Comparison of ENCODE assay signal across 30 cellular contexts in genomic region chr17:7222972-7223292, GRCh38. TPM values are rescaled to one million over a fixed set of nuclear protein-coding genes. Genes with fewer than 3 reads are reported as not detected.
A peak's percentile ranks its signal among the peaks of the same experiment; 100 is the strongest.
DNase-seq lines count a peak whose midpoint lies in the region; ATAC-seq and TF ChIP-seq lines count a peak whose summit lies in the region.
"Had no signal": no experiment of that assay in that cellular context is flagged by ENCODE, and none has a peak within 500 bp of the region (broad histone marks: within the 10 kb centered on the region; RNA-seq: fewer than 3 reads in every experiment).

No MANE protein-coding gene starts in this region.

- no peaks in the 10 kb centered on the region for H3K9me2 ChIP-seq in SK-N-SH

- H3K9ac ChIP-seq in SK-N-SH (no peak overlapping the region), neural progenitor cell (no peak overlapping the region)

- H3K27ac ChIP-seq in SK-N-SH (ENCODE audit: low read depth in 2 of 2, low read length in 1 of 2) (0 out of 4 replicates have a peak overlapping the region, but pooled peaks of 1 of the 2 experiments have one; percentile 11), neural progenitor cell (no peak overlapping the region), uterus (no peak overlapping the region)
- H3K27ac ChIP-seq: HL-60, PC-9, upper lobe of left lung had no signal

- no peak overlapping the region for H3K27ac Mint-ChIP-seq in neural progenitor cell
- H3K27ac Mint-ChIP-seq: activated CD4-positive, alpha-beta T cell treated with anti-CD3 and anti-CD28 coated beads for 36 hours; activated T-helper 2 cell treated with anti-CD3 and anti-CD28 coated beads, Interferon-gamma antibody, Interleukin-2, Interleukin-4, amounts not matched to agents 10 μg/mL and 5 μg/mL and 100 μg/mL, durations not matched to agents 14 hours and 24 hours and 36 hours; CD4-positive, alpha-beta T cell had no signal

- TF ChIP-seq CTCF in SK-N-SH (IDR thresholded peaks at IDR 0.05) = no peak
- no peak for TF ChIP-seq CTCF in neural progenitor cell (IDR thresholded peaks at IDR 0.05)
- no peak for TF ChIP-seq CTCF in uterus (IDR thresholded peaks at IDR 0.05)

- H2AFZ ChIP-seq in SK-N-SH (ENCODE audit: low read depth) = no peak overlapping the region
- no peak overlapping the region for H2AFZ ChIP-seq in neural progenitor cell (replicated peaks)
- H2AFZ ChIP-seq: PC-9 had no signal

- peaks cover 28 to 57% of the 10 kb centered on the region in 2 experiments for H3K36me3 ChIP-seq in SK-N-SH (replicated peaks in 1 of 2; ENCODE audit: control insufficient read depth in 1 of 2, insufficient read depth in 2 of 2, low read length in 1 of 2)
- no peaks in the 10 kb centered on the region for H3K36me3 ChIP-seq in neural progenitor cell
- no peaks in the 10 kb centered on the region for H3K36me3 ChIP-seq in uterus

- no peak for TF ChIP-seq RAD21 in SK-N-SH (IDR thresholded peaks at IDR 0.05; ENCODE audit: low read length)

- H3K36me3 Mint-ChIP-seq in neural progenitor cell = peaks cover 22% of the 10 kb centered on the region

- CTCF ChIA-PET in SK-N-SH (lab: Yijun Ruan, JAX) = interaction anchor here (3.5 kb wide), 1 partner anchor 8 kb away, joined by 15 read pairs; no protein-coding TSS in a partner anchor

- peaks cover 22% of the 10 kb centered on the region for H3K79me2 ChIP-seq in SK-N-SH (ENCODE audit: insufficient read depth)
- H3K79me2 ChIP-seq in neural progenitor cell (ENCODE audit: low read depth) = peaks cover under 1% of the 10 kb centered on the region

- no peak for ATAC-seq in SK-N-SH treated with all-trans-retinoic acid at 6 μM for 48 hours
- no peak for ATAC-seq in GM18907 (IDR thresholded peaks at IDR 0.05; ENCODE audit: unreplicated experiment)
- ATAC-seq: activated CD4-positive, alpha-beta T cell treated with anti-CD3 and anti-CD28 coated beads for 36 hours; activated naive CD4-positive, alpha-beta T cell treated with anti-CD3 and anti-CD28 coated beads, Interleukin-2, amount 50 U/mL, for 72 hours; stimulated activated memory B cell treated with anti-CD40 and anti-IgM and Interleukin-4, amounts not matched to agents 10 μg/mL and 1 μg/mL and 100 μg/mL, for 72 hours had no signal

- DNase-seq in SK-N-SH = no peak
- peak; percentile 32 for DNase-seq in G401 (ENCODE audit: low spot score)
- DNase-seq in cerebellar cortex (ENCODE audit: low spot score) = peak; percentile 59
- no peak for DNase-seq in neural progenitor cell (ENCODE audit: low spot score)
- no peak for DNase-seq in pons (ENCODE audit: low spot score)
- DNase-seq in uterus = no peak
- DNase-seq: 8988T; activated CD4-positive, alpha-beta T cell treated with anti-CD3 and anti-CD28 coated beads for 36 hours; activated T-cell treated with anti-CD3 and anti-CD28 coated beads for 4 hours; anterior cingulate cortex; CD4-positive, alpha-beta T cell; effector CD8-positive, alpha-beta T cell; naive B cell; NCI-H1417 treated with DMSO at 0.1 percent for 48 hours; NCI-H2029 treated with DMSO at 0.1 percent for 48 hours; NCI-H2227 treated with DMSO at 0.1 percent for 48 hours; NCI-H69; occipital lobe; PC-9; SIG-M5; substantia nigra; T-helper 9 cell; upper lobe of left lung had no signal

- H3K4me1 ChIP-seq in SK-N-SH (ENCODE audit: control insufficient read depth in 1 of 2, insufficient read depth in 2 of 2, low read depth in 1 of 2, low read length in 1 of 2) (peaks cover 12 to 32% of the 10 kb centered on the region in 2 experiments; a peak in 2 of 4 replicates), neural progenitor cell (peaks cover 22% of the 10 kb centered on the region), uterus (peaks cover 0 to 5% of the 10 kb centered on the region in 2 donors)

- peak overlapping the region; percentile 30 for H3K4me3 Mint-ChIP-seq in neural progenitor cell
- H3K4me3 Mint-ChIP-seq: activated CD4-positive, alpha-beta T cell treated with anti-CD3 and anti-CD28 coated beads for 36 hours; stimulated activated memory B cell treated with anti-CD40 and anti-IgM and Interleukin-4, amounts not matched to agents 10 μg/mL and 1 μg/mL and 100 μg/mL, for 72 hours had no signal

- 84% methylated on average over 7 of the region's 7 CpGs for WGBS in SK-N-SH (ENCODE audit: low lambda C conversion rate)

- H3K27me3 Mint-ChIP-seq in neural progenitor cell (ENCODE audit: insufficient read depth, low read depth) = peaks cover 14% of the 10 kb centered on the region
- H3K27me3 Mint-ChIP-seq: activated CD4-positive, alpha-beta T cell treated with anti-CD3 and anti-CD28 coated beads for 36 hours; CD4-positive, alpha-beta T cell; naive B cell; stimulated activated memory B cell treated with anti-CD40 and anti-IgM and Interleukin-4, amounts not matched to agents 10 μg/mL and 1 μg/mL and 100 μg/mL, for 72 hours had no signal

- TF ChIP-seq POLR2A in uterus (IDR thresholded peaks at IDR 0.05) = no peak

- intact Hi-C loops in uterus (cut with DNase I; ENCODE audit: low total_unique reads) = no loop called here

- no peak overlapping the region for H3K4me3 ChIP-seq in SK-N-SH (ENCODE audit: low read depth in 2 of 2, low read length in 1 of 2)
- H3K4me3 ChIP-seq in neural progenitor cell = no peak overlapping the region
- no peak overlapping the region for H3K4me3 ChIP-seq in uterus
- H3K4me3 ChIP-seq: coronary artery, PC-9, upper lobe of left lung had no signal

- no peaks in the 10 kb centered on the region for H3K9me3 ChIP-seq in SK-N-SH
- H3K9me3 ChIP-seq in neural progenitor cell (ENCODE audit: low read depth) = no peaks in the 10 kb centered on the region
- H3K9me3 ChIP-seq in uterus = no peaks in the 10 kb centered on the region
- H3K9me3 ChIP-seq: upper lobe of left lung had no signal

- H3F3A ChIP-seq in SK-N-SH (replicated peaks; ENCODE audit: insufficient read depth) (peaks cover 39% of the 10 kb centered on the region), neural progenitor cell (ENCODE audit: low read depth) (peaks cover 51% of the 10 kb centered on the region)

- in situ Hi-C loops in G401 (cut with HindIII; ENCODE audit: low sequenced_read_pairs) = loop anchor here (10.0 kb wide), 1 partner anchor 102 kb away; the partner anchor contains the start of gene NEURL4

- H3K4me1 Mint-ChIP-seq in neural progenitor cell = peaks cover 34% of the 10 kb centered on the region

- H3K9me3 Mint-ChIP-seq in neural progenitor cell = no peaks in the 10 kb centered on the region
- H3K9me3 Mint-ChIP-seq: activated naive CD4-positive, alpha-beta T cell treated with anti-CD3 and anti-CD28 coated beads, Interleukin-2, amount 50 U/mL, for 72 hours; activated T-helper 2 cell treated with anti-CD3 and anti-CD28 coated beads, Interferon-gamma antibody, Interleukin-2, Interleukin-4, amounts not matched to agents 10 μg/mL and 5 μg/mL and 100 μg/mL, durations not matched to agents 14 hours and 24 hours and 36 hours; CD4-positive, alpha-beta T cell; naive B cell; stimulated activated memory B cell treated with anti-CD40 and anti-IgM and Interleukin-4, amounts not matched to agents 10 μg/mL and 1 μg/mL and 100 μg/mL, for 72 hours had no signal

- no peak overlapping the region for H3K4me2 ChIP-seq in SK-N-SH
- H3K4me2 ChIP-seq in neural progenitor cell = no peak overlapping the region

- POLR2A ChIA-PET in SK-N-SH (lab: Yijun Ruan, JAX) = interaction anchor here (4.9 kb wide), 1 partner anchor 12 kb away, joined by 27 read pairs; the partner anchor contains the start of gene DVL2

- H4K20me1 ChIP-seq in SK-N-SH (ENCODE audit: insufficient read depth) = no peaks in the 10 kb centered on the region; the same call in 1 of the 2 replicates
- H4K20me1 ChIP-seq in neural progenitor cell (ENCODE audit: low read depth) = peaks cover 53% of the 10 kb centered on the region

- no peak for TF ChIP-seq EP300 in SK-N-SH (IDR thresholded peaks at IDR 0.05; ENCODE audit: borderline replicate concordance in 1 of 2, low read depth in 1 of 2, low read length in 1 of 2)

- H3K27me3 ChIP-seq in SK-N-SH (ENCODE audit: insufficient read depth) (no peaks in the 10 kb centered on the region), neural progenitor cell (no peaks in the 10 kb centered on the region), uterus (no peaks in the 10 kb centered on the region)
- H3K27me3 ChIP-seq: upper lobe of left lung had no signal

TF ChIP-seq in SK-N-SH, 30 proteins besides CTCF, POLR2A, EP300 and RAD21 (continues in another document):
- TF ChIP-seq MEF2A (IDR thresholded peaks at IDR 0.05; ENCODE audit: borderline replicate concordance, low read depth) = no peak

TF ChIP-seq in SK-N-SH treated with all-trans-retinoic acid at 6 μM for 48 hours, 23 proteins besides CTCF, POLR2A, EP300 and RAD21:
- TF ChIP-seq ZC3H10 (CRISPR knock-in tag; IDR thresholded peaks at IDR 0.05) = no peak

RNA-seq across cellular contexts. Expression of gene ACADVL, which starts 3.2 kb away (rescaled TPM):
- polyA plus RNA-seq in SK-N-SH (2012; rRNA removed) = 635 and 796 TPM in 2 replicates
- 137 and 176 TPM in 2 replicates for polyA plus RNA-seq in SK-N-SH (2012; cell fraction: cytosol; rRNA removed)
- 6,138 and 6,607 TPM in 2 replicates for polyA plus RNA-seq in SK-N-SH (2012; cell fraction: nucleus; rRNA removed)
- total RNA-seq in G401 (2014; rRNA removed; shearing (Covaris generic)) = 399 and 405 TPM in 2 replicates
- 86.7 and 194 TPM in 2 replicates for total RNA-seq in neural progenitor cell (ENCODE audit: low replicate concordance)
- 100 to 1,000 TPM; 167 to 800 (median 399) TPM for total RNA-seq in uterus

RNA-seq across cellular contexts. Expression of gene DLG4, which starts 3.3 kb away (rescaled TPM):
- 22.1 and 30.5 TPM in 2 replicates for polyA plus RNA-seq in SK-N-SH (2012; rRNA removed)
- polyA plus RNA-seq in SK-N-SH (2012; cell fraction: cytosol; rRNA removed) = 14.0 and 19.9 TPM in 2 replicates
- polyA plus RNA-seq in SK-N-SH (2012; cell fraction: nucleus; rRNA removed) = 74.2 and 83.3 TPM in 2 replicates
- 15.5 and 18.8 TPM in 2 replicates for total RNA-seq in G401 (2014; rRNA removed; shearing (Covaris generic))
- total RNA-seq in neural progenitor cell (ENCODE audit: low replicate concordance) (23.5 and 50.5 TPM in 2 replicates), uterus (10 to 100 TPM; 22.8 to 64.0 (median 48.4) TPM)

RNA-seq across cellular contexts. Expression of gene DVL2, which starts 11.4 kb away (rescaled TPM):
- 6.9 and 8.3 TPM in 2 replicates for polyA plus RNA-seq in SK-N-SH (2012; rRNA removed)
- 4.9 and 7.1 TPM in 2 replicates for polyA plus RNA-seq in SK-N-SH (2012; cell fraction: cytosol; rRNA removed)
- 17.8 and 26.4 TPM in 2 replicates for polyA plus RNA-seq in SK-N-SH (2012; cell fraction: nucleus; rRNA removed)
- total RNA-seq in G401 (2014; rRNA removed; shearing (Covaris generic)) = 89.9 and 99.0 TPM in 2 replicates
- 43.9 and 113 TPM in 2 replicates for total RNA-seq in neural progenitor cell (ENCODE audit: low replicate concordance)
- total RNA-seq in uterus = 10 to 100 TPM in 3 of 4 donors, 1 to 10 TPM in 1; 5.1 to 83.2 (median 53.5) TPM

RNA-seq across cellular contexts. Expression of gene PHF23, which starts 16.3 kb away (rescaled TPM):
- polyA plus RNA-seq in SK-N-SH (2012; rRNA removed) = 53.3 and 58.5 TPM in 2 replicates
- 47.9 and 57.2 TPM in 2 replicates for polyA plus RNA-seq in SK-N-SH (2012; cell fraction: cytosol; rRNA removed)
- 45.2 and 50.5 TPM in 2 replicates for polyA plus RNA-seq in SK-N-SH (2012; cell fraction: nucleus; rRNA removed)
- 113 and 121 TPM in 2 replicates for total RNA-seq in G401 (2014; rRNA removed; shearing (Covaris generic))
- total RNA-seq in neural progenitor cell (ENCODE audit: low replicate concordance) = 31.6 and 59.1 TPM in 2 replicates
- 10 to 100 TPM in 3 of 4 donors, 1 to 10 TPM in 1; 9.7 to 68.1 (median 29.7) TPM for total RNA-seq in uterus

RNA-seq across cellular contexts. Expression of gene GABARAP, which starts 19.3 kb away (rescaled TPM):
- polyA plus RNA-seq in SK-N-SH (2012; rRNA removed) = 585 and 637 TPM in 2 replicates
- polyA plus RNA-seq in SK-N-SH (2012; cell fraction: cytosol; rRNA removed) = 741 and 785 TPM in 2 replicates
- 215 and 225 TPM in 2 replicates for polyA plus RNA-seq in SK-N-SH (2012; cell fraction: nucleus; rRNA removed)
- 227 and 249 TPM in 2 replicates for total RNA-seq in G401 (2014; rRNA removed; shearing (Covaris generic))
- total RNA-seq in neural progenitor cell (ENCODE audit: low replicate concordance) (225 and 276 TPM in 2 replicates), uterus (100 to 1,000 TPM; 220 to 467 (median 366) TPM)

Comparison
In these comparisons a context has a peak if more than half of its experiments do, and no peak if none do; other contexts are left out.
1. DNase-seq: peak in G401 (single experiment) and cerebellar cortex (single experiment); none in SK-N-SH (single experiment), neural progenitor cell (single experiment), pons (single experiment) and uterus (0 of 2).